21 cellular contexts compared by ENCODE assay signal in the genomic region with DNA sequence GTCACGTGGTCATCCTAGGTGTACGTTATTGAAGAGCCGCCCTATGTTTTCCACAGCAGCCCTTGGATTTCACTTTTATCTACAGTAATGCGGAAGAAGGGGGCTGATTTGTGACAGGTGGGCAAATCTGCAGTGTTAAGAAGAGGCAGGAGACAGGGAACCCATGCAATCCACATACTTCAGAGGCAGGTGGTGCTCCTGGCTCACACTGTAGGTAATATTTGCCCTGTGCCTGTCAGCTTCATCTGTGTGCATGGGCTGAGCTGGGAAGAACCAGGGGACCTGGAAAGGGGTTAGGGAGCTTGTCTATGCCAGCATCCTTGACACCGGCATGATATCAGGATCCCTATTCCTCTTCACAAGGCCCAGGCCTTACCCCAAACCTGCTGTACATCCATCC.
A peak's percentile ranks its signal among the peaks of the same experiment; 100 is the strongest.
DNase-seq lines count a peak whose midpoint lies in the region; ATAC-seq, FAIRE-seq and TF ChIP-seq lines count a peak whose summit lies in the region.
"Had no signal": no experiment of that assay in that cellular context is flagged by ENCODE, and none has a peak within 500 bp of the region (broad histone marks: within the 10 kb centered on the region; RNA-seq: fewer than 3 reads in every experiment).

No MANE protein-coding gene starts in this region.

- no TSS peak for BruUV-seq in K562 (replicated peaks; lab: Mats Ljungman, UMichigan)

- H3K79me2 ChIP-seq in K562 (ENCODE audit: control insufficient read depth, insufficient read depth, low read length), result no peaks in the 10 kb centered on the region

- H3K4me3 ChIP-seq in K562 (no peak overlapping the region), brain microvascular endothelial cell (ENCODE audit: low read depth, low read length) (no peak overlapping the region)
- H3K4me3 ChIP-seq: GM12878, GM23248, HAP-1, SJCRH30 had no signal

- H3K27ac ChIP-seq in K562 (ENCODE audit: extremely low read depth, low read depth, low read length) (no peak overlapping the region), foreskin keratinocyte (no peak overlapping the region), brain microvascular endothelial cell (no peak overlapping the region)
- H3K27ac ChIP-seq: GM23248, KMS-11, SJCRH30 had no signal

- no peak overlapping the region for H2AFZ ChIP-seq in K562 (ENCODE audit: low read depth, low read length)
- H2AFZ ChIP-seq: GM23248 had no signal

- H3K9ac ChIP-seq in K562 (ENCODE audit: insufficient read depth in 1 of 2, low read depth in 2 of 2, low read length in 2 of 2), result no peak overlapping the region
- H3K9ac ChIP-seq: GM23248, KMS-11 had no signal

- peaks cover 2% of the 10 kb centered on the region for H3K9me1 ChIP-seq in K562 (ENCODE audit: control insufficient read depth, insufficient read depth, low read length)

- TF ChIP-seq POLR2A in GM12892 (IDR thresholded peaks at IDR 0.05; ENCODE audit: low read depth, low read length) (no peak), K562 (conservative IDR thresholded peaks at IDR 0.05) (no peak)

- CTCF ChIA-PET in K562 (lab: Yijun Ruan, JAX; ENCODE audit: low intra/inter-chr PET ratio), result no interaction called here

- TF ChIP-seq RAD21 in K562 (CRISPR knock-in tag; conservative IDR thresholded peaks at IDR 0.05 in 1 of 2, IDR thresholded peaks at IDR 0.05 in 1 of 2), result no peak

- peaks cover 4 to 18% of the 10 kb centered on the region in 2 experiments; a peak in 4 of 5 replicates for H3K27me3 ChIP-seq in K562 (ENCODE audit: control insufficient read depth in 2 of 2, insufficient read depth in 2 of 2, low read length in 2 of 2)
- peaks cover 59% of the 10 kb centered on the region for H3K27me3 ChIP-seq in foreskin keratinocyte
- no peaks in the 10 kb centered on the region for H3K27me3 ChIP-seq in brain microvascular endothelial cell (replicated peaks)

- no peaks in the 10 kb centered on the region for H3K9me3 ChIP-seq in K562 (replicated peaks; ENCODE audit: control insufficient read depth, insufficient read depth, low read depth, low read length)
- H3K9me3 ChIP-seq: HAP-1, SJCRH30 had no signal

- no peak for TF ChIP-seq CTCF in K562 (IDR thresholded peaks at IDR 0.05 in 2 of 3, conservative IDR thresholded peaks at IDR 0.05 in 1 of 3; ENCODE audit: insufficient read depth in 2 of 3, low read depth in 1 of 3, low read length in 3 of 3)
- peak; percentile 41 for TF ChIP-seq CTCF in foreskin keratinocyte (conservative IDR thresholded peaks at IDR 0.05)
- no peak for TF ChIP-seq CTCF in brain microvascular endothelial cell (IDR thresholded peaks at IDR 0.05; ENCODE audit: low read depth, low read length, missing control alignments)

- H4K20me1 ChIP-seq in K562 (replicated peaks; ENCODE audit: control insufficient read depth, insufficient read depth, low read length), result peaks cover 8% of the 10 kb centered on the region; the same call in 1 of the 2 replicates

- peak; percentile 38 for DNase-seq in NCI-H2171 treated with DMSO at 0.1 percent for 48 hours (lab: John Stamatoyannopoulos, UW)
- DNase-seq in NCI-H2171 (lab: John Stamatoyannopoulos, UW), result no peak
- no peak for DNase-seq in GM12892 (ENCODE audit: insufficient read length)
- DNase-seq in K562 (ENCODE audit: extremely low read depth in 1 of 4, low spot score in 3 of 4), result no peak
- no peak for DNase-seq in foreskin keratinocyte
- no peak for DNase-seq in brain microvascular endothelial cell
- DNase-seq in activated CD4-positive, CD25-positive, alpha-beta regulatory T cell (lab: John Stamatoyannopoulos, UW), result no peak
- DNase-seq: DMS79; GM23248; MV-4-11; NCI-H1417; NCI-H187 treated with DMSO at 0.1 percent for 48 hours; NCI-H446; NK-92 treated with Interleukin-12 subunit alpha and Interleukin-12 subunit beta, amount 100 ng/mL, for 24 hours; SJCRH30 had no signal

- no peak overlapping the region for H3K4me2 ChIP-seq in K562 (ENCODE audit: insufficient read depth, low read length)
- H3K4me2 ChIP-seq: KMS-11 had no signal

- FAIRE-seq in GM12892 (lab: Jason Lieb, UNC) (peak; percentile 67), K562 (lab: Jason Lieb, UNC) (no peak)
- FAIRE-seq: A204.1, GM12878 had no signal

- intact Hi-C loops in K562 (cut with micrococcal nuclease), result no loop called here

- no peaks in the 10 kb centered on the region for H3K36me3 ChIP-seq in K562 (ENCODE audit: control insufficient read depth, insufficient read depth, low read length)
- H3K36me3 ChIP-seq in brain microvascular endothelial cell (replicated peaks), result no peaks in the 10 kb centered on the region
- H3K36me3 ChIP-seq: HAP-1, SJCRH30 had no signal

- in situ Hi-C loops in K562 (cut with MboI) (no loop called here), brain microvascular endothelial cell (cut with HindIII; ENCODE audit: low pct_ligation_motif_present, low sequenced_read_pairs) (loop anchor here (25.0 kb wide), 1 partner anchor 176 kb away; a partner anchor contains a TSS)

- H3K4me1 ChIP-seq in K562 (replicated peaks in 1 of 2; ENCODE audit: control insufficient read depth in 2 of 2, insufficient read depth in 2 of 2, low read length in 2 of 2), result no peaks in the 10 kb centered on the region
- H3K4me1 ChIP-seq in foreskin keratinocyte, result no peaks in the 10 kb centered on the region
- H3K4me1 ChIP-seq: HAP-1 had no signal

- ATAC-seq in K562 (no peak), foreskin keratinocyte (no peak), GM21447 (IDR thresholded peaks at IDR 0.05; ENCODE audit: unreplicated experiment) (no peak)
- ATAC-seq: GM12878, Panc1 had no signal

- POLR2A ChIA-PET in K562 (lab: Yijun Ruan, JAX), result no interaction called here

- TF ChIP-seq EP300 in K562 (IDR thresholded peaks at IDR 0.05; ENCODE audit: low read length), result no peak

- 5% methylated on average over 5 of the region's 5 CpGs for WGBS in K562 (ENCODE audit: insufficient coverage, low coverage, missing lambda C conversion rate)

TF ChIP-seq in K562, 482 proteins besides CTCF, POLR2A, EP300 and RAD21:
- TF ChIP-seq ZC3H8 (IDR thresholded peaks at IDR 0.05) (no peak), ZNF165 (CRISPR knock-in tag; IDR thresholded peaks at IDR 0.05; ENCODE audit: borderline replicate concordance) (no peak)
- TF ChIP-seq, protein P1, sequence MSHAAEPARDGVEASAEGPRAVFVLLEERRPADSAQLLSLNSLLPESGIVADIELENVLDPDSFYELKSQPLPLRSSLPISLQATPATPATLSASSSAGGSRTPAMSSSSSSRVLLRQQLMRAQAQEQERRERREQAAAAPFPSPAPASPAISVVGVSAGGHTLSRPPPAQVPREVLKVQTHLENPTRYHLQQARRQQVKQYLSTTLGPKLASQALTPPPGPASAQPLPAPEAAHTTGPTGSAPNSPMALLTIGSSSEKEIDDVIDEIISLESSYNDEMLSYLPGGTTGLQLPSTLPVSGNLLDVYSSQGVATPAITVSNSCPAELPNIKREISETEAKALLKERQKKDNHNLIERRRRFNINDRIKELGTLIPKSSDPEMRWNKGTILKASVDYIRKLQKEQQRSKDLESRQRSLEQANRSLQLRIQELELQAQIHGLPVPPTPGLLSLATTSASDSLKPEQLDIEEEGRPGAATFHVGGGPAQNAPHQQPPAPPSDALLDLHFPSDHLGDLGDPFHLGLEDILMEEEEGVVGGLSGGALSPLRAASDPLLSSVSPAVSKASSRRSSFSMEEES (CRISPR knock-in tag; IDR thresholded peaks at IDR 0.05), result peak; percentile 34
- TF ChIP-seq, protein P2, sequence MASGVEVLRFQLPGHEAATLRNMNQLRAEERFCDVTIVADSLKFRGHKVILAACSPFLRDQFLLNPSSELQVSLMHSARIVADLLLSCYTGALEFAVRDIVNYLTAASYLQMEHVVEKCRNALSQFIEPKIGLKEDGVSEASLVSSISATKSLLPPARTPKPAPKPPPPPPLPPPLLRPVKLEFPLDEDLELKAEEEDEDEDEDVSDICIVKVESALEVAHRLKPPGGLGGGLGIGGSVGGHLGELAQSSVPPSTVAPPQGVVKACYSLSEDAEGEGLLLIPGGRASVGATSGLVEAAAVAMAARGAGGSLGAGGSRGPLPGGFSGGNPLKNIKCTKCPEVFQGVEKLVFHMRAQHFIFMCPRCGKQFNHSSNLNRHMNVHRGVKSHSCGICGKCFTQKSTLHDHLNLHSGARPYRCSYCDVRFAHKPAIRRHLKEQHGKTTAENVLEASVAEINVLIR (CRISPR knock-in tag; IDR thresholded peaks at IDR 0.05), result no peak
